In genomic region chr5:150499437-150499956, GRCh38 we compare ENCODE assay signal across 1 cellular context.
TF ChIP-seq lines count a peak whose summit lies in the region.

No MANE protein-coding gene starts in this region.

TF ChIP-seq in H1, 55 proteins besides CTCF, POLR2A, EP300 and RAD21:
- TF ChIP-seq RBBP5 (IDR thresholded peaks at IDR 0.05; ENCODE audit: borderline replicate concordance, low read depth, low read length) (no peak), HDAC2 (IDR thresholded peaks at IDR 0.05; ENCODE audit: borderline replicate concordance in 1 of 2, low read depth in 2 of 2, low read length in 2 of 2) (no peak), CTBP2 (IDR thresholded peaks at IDR 0.05; ENCODE audit: borderline replicate concordance, insufficient read depth, insufficient read length, low read length) (no peak), HDAC6 (IDR thresholded peaks at IDR 0.05; ENCODE audit: low read depth, low read length) (no peak), POLR2AphosphoS5 (IDR thresholded peaks at IDR 0.05; ENCODE audit: low read depth, low read length) (no peak), CBX8 (IDR thresholded peaks at IDR 0.05; ENCODE audit: borderline replicate concordance, low read depth, low read length) (no peak), MAFK (IDR thresholded peaks at IDR 0.05; ENCODE audit: low read depth, low read length) (no peak), CHD7 (IDR thresholded peaks at IDR 0.05; ENCODE audit: insufficient replicate concordance, low read length) (no peak), E2F6 (IDR thresholded peaks at IDR 0.05) (no peak), BCL11A (IDR thresholded peaks at IDR 0.05; ENCODE audit: low read depth in 2 of 2, low read length in 2 of 2) (no peak), TBP (IDR thresholded peaks at IDR 0.05; ENCODE audit: low read depth, low read length) (no peak), BRCA1 (IDR thresholded peaks at IDR 0.05; ENCODE audit: low read depth, low read length) (no peak), ZNF274 (IDR thresholded peaks at IDR 0.05; ENCODE audit: borderline replicate concordance, extremely low read depth, low read length) (no peak), JUND (IDR thresholded peaks at IDR 0.05; ENCODE audit: low read length) (no peak), JUN (IDR thresholded peaks at IDR 0.05; ENCODE audit: low read depth, low read length) (no peak)
